Comparison of ENCODE assay signal across 8 cellular contexts in the genomic region with DNA sequence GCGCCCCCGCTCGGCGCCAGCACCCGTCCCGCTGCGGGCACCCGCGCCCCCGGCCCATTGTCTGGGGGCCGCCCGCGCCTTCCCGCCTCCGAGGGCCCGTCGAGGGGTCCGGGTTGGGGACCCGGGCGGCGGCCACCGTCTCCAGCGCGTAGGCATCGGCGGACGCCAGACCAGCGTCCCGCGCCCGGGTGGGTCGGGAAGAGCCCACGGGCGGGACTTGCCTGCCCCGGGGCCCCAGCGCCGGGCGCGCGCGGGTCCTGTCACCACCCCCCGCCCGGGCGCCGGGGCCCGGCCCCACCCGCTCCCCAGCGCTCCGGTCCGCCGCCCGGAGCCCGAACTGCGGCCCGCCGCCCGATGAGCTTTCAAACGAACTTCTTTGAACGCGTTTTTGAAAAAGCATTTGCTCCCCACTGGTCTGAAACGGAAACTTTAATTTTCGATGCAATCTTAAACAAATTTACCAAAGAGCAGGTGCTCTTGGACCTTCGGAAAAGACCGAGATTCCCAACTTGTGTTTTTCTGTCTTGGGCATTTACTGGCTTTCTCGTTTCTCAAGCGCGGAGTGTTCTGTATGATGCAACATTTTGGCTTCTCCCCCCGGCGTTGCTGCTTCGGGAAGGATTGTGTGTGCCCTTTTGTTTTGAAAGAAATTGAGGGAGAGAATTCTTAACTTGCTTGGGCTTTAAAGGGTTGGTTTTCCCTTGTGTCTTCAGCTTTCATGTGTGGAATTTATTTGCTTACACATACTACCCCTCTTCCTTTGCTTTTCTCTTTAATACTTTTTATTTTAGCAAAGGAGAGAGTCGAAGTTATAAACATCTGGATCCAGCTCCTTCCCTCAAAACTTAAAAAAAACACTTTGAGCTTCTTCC. TPM values are rescaled to one million over a fixed set of nuclear protein-coding genes. Genes with fewer than 3 reads are reported as not detected.
DNase-seq lines count a peak whose midpoint lies in the region; ATAC-seq and TF ChIP-seq lines count a peak whose summit lies in the region.

No MANE protein-coding gene starts in this region.

- POLR2A ChIA-PET in activated CD4-positive, alpha-beta T cell treated with anti-CD3 and anti-CD28 coated beads, Interleukin-2, amount 10 ng/mL, durations not matched to agents 7 days and 5 days (lab: Charles Lee), result interaction anchor here (0.7 kb wide), 1 partner anchor 91 kb away, joined by 3 read pairs; no protein-coding TSS in a partner anchor
- POLR2A ChIA-PET in naive thymus-derived CD4-positive, alpha-beta T cell (lab: Charles Lee), result interaction anchor here (0.7 to 1.3 kb wide), 3 partner anchors 184 to 444 kb away, joined by 3 to 6 read pairs (median 3); a partner anchor contains a TSS

- H3K4me1 Mint-ChIP-seq in activated CD4-positive, alpha-beta T cell treated with anti-CD3 and anti-CD28 coated beads, Interleukin-2, amount 10 ng/mL, durations not matched to agents 7 days and 5 days, result peaks cover 51% of the 10 kb centered on the region
- H3K4me1 Mint-ChIP-seq in naive thymus-derived CD4-positive, alpha-beta T cell, result peaks cover 7 to 57% (median 15%) of the 10 kb centered on the region in 7 donors

- no peaks in the 10 kb centered on the region for H3K36me3 Mint-ChIP-seq in activated CD4-positive, alpha-beta T cell treated with anti-CD3 and anti-CD28 coated beads, Interleukin-2, amount 10 ng/mL, durations not matched to agents 7 days and 5 days (ENCODE audit: low read depth)
- no peaks in the 10 kb centered on the region for H3K36me3 Mint-ChIP-seq in naive thymus-derived CD4-positive, alpha-beta T cell

- no peaks in the 10 kb centered on the region for H3K9me3 ChIP-seq in naive thymus-derived CD4-positive, alpha-beta T cell (ENCODE audit: control insufficient read depth in 2 of 3, low read length in 3 of 3)

- peaks cover 22% of the 10 kb centered on the region for H3K27me3 Mint-ChIP-seq in activated CD4-positive, alpha-beta T cell treated with anti-CD3 and anti-CD28 coated beads, Interleukin-2, amount 10 ng/mL, durations not matched to agents 7 days and 5 days
- peaks cover 0 to 9% (median 0%) of the 10 kb centered on the region in 5 donors for H3K27me3 Mint-ChIP-seq in naive thymus-derived CD4-positive, alpha-beta T cell

- H3K4me3 Mint-ChIP-seq in activated CD4-positive, alpha-beta T cell treated with anti-CD3 and anti-CD28 coated beads, Interleukin-2, amount 10 ng/mL, durations not matched to agents 7 days and 5 days, result peak overlapping the region; percentile 84
- peak overlapping the region; percentile 74 to 90 (median 86) for H3K4me3 Mint-ChIP-seq in naive thymus-derived CD4-positive, alpha-beta T cell

- no peaks in the 10 kb centered on the region for H3K27me3 ChIP-seq in naive thymus-derived CD4-positive, alpha-beta T cell (ENCODE audit: control insufficient read depth in 2 of 2, insufficient read depth in 2 of 2, low read length in 2 of 2)

- no peak for TF ChIP-seq CTCF in omental fat pad (IDR thresholded peaks at IDR 0.05)

- peaks cover 0 to 4% of the 10 kb centered on the region in 2 donors for H3K4me1 ChIP-seq in naive thymus-derived CD4-positive, alpha-beta T cell (ENCODE audit: control insufficient read depth in 2 of 2, insufficient read depth in 2 of 2, low read length in 2 of 2)

- DNase-seq in DMS79 treated with DMSO at 0.1 percent for 48 hours (lab: John Stamatoyannopoulos, UW) (peak; percentile 47), MV-4-11 (lab: John Stamatoyannopoulos, UW) (peak; percentile 55), omental fat pad (ENCODE audit: low spot score) (no peak)
- peak; percentile 31 for DNase-seq in activated CD4-positive, alpha-beta T cell treated with anti-CD3 and anti-CD28 coated beads, Interleukin-2, amount 10 ng/mL, durations not matched to agents 7 days and 5 days
- DNase-seq in naive thymus-derived CD4-positive, alpha-beta T cell, result peak in 2 of 9 donors; percentile 8 to 64

- H3K4me3 ChIP-seq in naive thymus-derived CD4-positive, alpha-beta T cell (ENCODE audit: low read length), result peak overlapping the region; percentile 55

- H3K27ac Mint-ChIP-seq in activated CD4-positive, alpha-beta T cell treated with anti-CD3 and anti-CD28 coated beads, Interleukin-2, amount 10 ng/mL, durations not matched to agents 7 days and 5 days, result peak overlapping the region; percentile 83
- H3K27ac Mint-ChIP-seq in naive thymus-derived CD4-positive, alpha-beta T cell, result peak overlapping the region in 5 of 9 donors; percentile 46 to 78 (median 57)

- peak; percentile 3 for ATAC-seq in GM21619 (IDR thresholded peaks at IDR 0.05; ENCODE audit: unreplicated experiment)
- ATAC-seq in esophagus mucosa, result peak; percentile 14
- ATAC-seq in naive thymus-derived CD4-positive, alpha-beta T cell, result no peak
- no peak for ATAC-seq in HG03457 (IDR thresholded peaks at IDR 0.05; ENCODE audit: unreplicated experiment)
- ATAC-seq in omental fat pad (ENCODE audit: low FRiP score), result no peak

- CTCF ChIA-PET in activated CD4-positive, alpha-beta T cell treated with anti-CD3 and anti-CD28 coated beads, Interleukin-2, amount 10 ng/mL, durations not matched to agents 7 days and 5 days (lab: Charles Lee), result interaction anchor here (1.0 to 1.2 kb wide), 3 partner anchors 9 to 152 kb away, joined by 3 read pairs; no protein-coding TSS in a partner anchor
- CTCF ChIA-PET in naive thymus-derived CD4-positive, alpha-beta T cell (lab: Charles Lee), result interaction anchor here (1.1 to 2.1 kb wide), 3 partner anchors 23 to 85 kb away, joined by 3 to 6 read pairs (median 5); no protein-coding TSS in a partner anchor

- H3K27ac ChIP-seq in naive thymus-derived CD4-positive, alpha-beta T cell (ENCODE audit: low read depth, low read length), result peak overlapping the region; percentile 57

- no peaks in the 10 kb centered on the region for H3K9me3 Mint-ChIP-seq in activated CD4-positive, alpha-beta T cell treated with anti-CD3 and anti-CD28 coated beads, Interleukin-2, amount 10 ng/mL, durations not matched to agents 7 days and 5 days
- no peaks in the 10 kb centered on the region for H3K9me3 Mint-ChIP-seq in naive thymus-derived CD4-positive, alpha-beta T cell

- H3K36me3 ChIP-seq in naive thymus-derived CD4-positive, alpha-beta T cell (ENCODE audit: control insufficient read depth in 2 of 3, insufficient read depth in 3 of 3, low read length in 3 of 3), result no peaks in the 10 kb centered on the region

- intact Hi-C loops in naive thymus-derived CD4-positive, alpha-beta T cell (cut with micrococcal nuclease), result loop anchor here (1.0 to 10.0 kb wide), 18 partner anchors 23 to 1579 kb away; a partner anchor contains a TSS

RNA-seq across cellular contexts. Expression of a gene that starts 0.7 kb away (rescaled TPM):
- 10 to 100 TPM; 14.2 to 15.5 TPM for total RNA-seq in activated CD4-positive, alpha-beta T cell treated with anti-CD3 and anti-CD28 coated beads, Interleukin-2, amount 10 ng/mL, durations not matched to agents 7 days and 5 days
- 56.8 TPM for total RNA-seq in esophagus mucosa
- 10 to 100 TPM in 1 of 5 experiments, 1 to 10 TPM in 4; 1.4 to 16.8 (median 5.1) TPM for total RNA-seq in naive thymus-derived CD4-positive, alpha-beta T cell
- polyA plus RNA-seq in naive thymus-derived CD4-positive, alpha-beta T cell, result under 1 TPM; 0.54 to 0.58 TPM
- 100 to 1,000 TPM; 205 to 309 (median 292) TPM for total RNA-seq in omental fat pad

Comparison
In these comparisons a context has a peak if more than half of its experiments do, and no peak if none do; other contexts are left out.
1. ATAC-seq: peak in GM21619 (single experiment) and esophagus mucosa (single experiment); none in naive thymus-derived CD4-positive, alpha-beta T cell (single experiment), HG03457 (single experiment) and omental fat pad (single experiment).